In genomic region chr10:69647101-69647500, GRCh38 we compare ENCODE assay signal across 22 cellular contexts. TPM values are rescaled to one million over a fixed set of nuclear protein-coding genes. Genes with fewer than 3 reads are reported as not detected.
"Had no signal": no experiment of that assay in that cellular context is flagged by ENCODE, and none has a peak within 500 bp of the region (broad histone marks: within the 10 kb centered on the region; RNA-seq: fewer than 3 reads in every experiment).

No MANE protein-coding gene starts in this region.

- H3K36me3 ChIP-seq: breast epithelium, left lung, right atrium auricular region, suprapubic skin had no signal

- H3K4me3 ChIP-seq: breast epithelium, left lung, right atrium auricular region, skin epidermis, suprapubic skin had no signal

- H3K27ac ChIP-seq: breast epithelium, epithelial cell of prostate, foreskin keratinocyte, left lung, right atrium auricular region, skin epidermis, suprapubic skin had no signal

- H3K4me1 ChIP-seq: breast epithelium, foreskin keratinocyte, left lung, right atrium auricular region had no signal

- H3K4me3 Mint-ChIP-seq: activated CD4-positive, alpha-beta memory T cell treated with anti-CD3 and anti-CD28 coated beads, Interleukin-2, amount 10 ng/mL, durations not matched to agents 7 days and 5 days; activated CD8-positive, alpha-beta memory T cell treated with anti-CD3 and anti-CD28 coated beads, Interleukin-2, amount 10 ng/mL, durations not matched to agents 7 days and 5 days; activated naive CD4-positive, alpha-beta T cell treated with anti-CD3 and anti-CD28 coated beads for 36 hours; activated T-helper 17 cell treated with anti-CD3 and anti-CD28 coated beads, Interleukin-2, amount 50 U/mL, for 72 hours; stimulated activated naive CD8-positive, alpha-beta T cell treated with anti-CD3 and anti-CD28 coated beads, Interleukin-15, amount 100 ng/mL, for 72 hours had no signal

- H3K9me3 Mint-ChIP-seq: activated CD4-positive, alpha-beta memory T cell treated with anti-CD3 and anti-CD28 coated beads, Interleukin-2, amount 10 ng/mL, durations not matched to agents 7 days and 5 days; activated naive CD4-positive, alpha-beta T cell treated with anti-CD3 and anti-CD28 coated beads for 36 hours; activated T-helper 17 cell treated with anti-CD3 and anti-CD28 coated beads, Interleukin-2, amount 50 U/mL, for 72 hours; stimulated activated naive CD8-positive, alpha-beta T cell treated with anti-CD3 and anti-CD28 coated beads, Interleukin-15, amount 100 ng/mL, for 72 hours had no signal

- H3K27me3 ChIP-seq: breast epithelium, right atrium auricular region had no signal

- H3K36me3 Mint-ChIP-seq: activated CD8-positive, alpha-beta memory T cell treated with anti-CD3 and anti-CD28 coated beads, Interleukin-2, amount 10 ng/mL, durations not matched to agents 7 days and 5 days had no signal

- H3K9me3 ChIP-seq: breast epithelium, left lung, right atrium auricular region, suprapubic skin had no signal

- H3K27ac Mint-ChIP-seq: activated CD4-positive, alpha-beta memory T cell treated with anti-CD3 and anti-CD28 coated beads, Interleukin-2, amount 10 ng/mL, durations not matched to agents 7 days and 5 days; activated CD8-positive, alpha-beta memory T cell treated with anti-CD3 and anti-CD28 coated beads, Interleukin-2, amount 10 ng/mL, durations not matched to agents 7 days and 5 days; activated naive CD4-positive, alpha-beta T cell treated with anti-CD3 and anti-CD28 coated beads for 36 hours; activated T-helper 17 cell treated with anti-CD3 and anti-CD28 coated beads, Interleukin-2, amount 50 U/mL, for 72 hours; stimulated activated naive CD8-positive, alpha-beta T cell treated with anti-CD3 and anti-CD28 coated beads, Interleukin-15, amount 100 ng/mL, for 72 hours had no signal

- ATAC-seq: activated CD8-positive, alpha-beta memory T cell treated with anti-CD3 and anti-CD28 coated beads, Interleukin-2, amount 10 ng/mL, durations not matched to agents 7 days and 5 days; activated T-helper 17 cell treated with anti-CD3 and anti-CD28 coated beads, Interleukin-2, amount 50 U/mL, for 72 hours; foreskin keratinocyte; left lung; stimulated activated naive CD8-positive, alpha-beta T cell treated with anti-CD3 and anti-CD28 coated beads, Interleukin-15, amount 100 ng/mL, for 72 hours had no signal

- H3K27me3 Mint-ChIP-seq: activated CD4-positive, alpha-beta memory T cell treated with anti-CD3 and anti-CD28 coated beads, Interleukin-2, amount 10 ng/mL, durations not matched to agents 7 days and 5 days; activated CD8-positive, alpha-beta memory T cell treated with anti-CD3 and anti-CD28 coated beads, Interleukin-2, amount 10 ng/mL, durations not matched to agents 7 days and 5 days; stimulated activated naive CD8-positive, alpha-beta T cell treated with anti-CD3 and anti-CD28 coated beads, Interleukin-15, amount 100 ng/mL, for 72 hours had no signal

- DNase-seq: activated CD4-positive, alpha-beta memory T cell treated with anti-CD3 and anti-CD28 coated beads, Interleukin-2, amount 10 ng/mL, durations not matched to agents 7 days and 5 days; activated CD4-positive, alpha-beta T cell treated with anti-CD3 and anti-CD28 coated beads for 48 hours; activated CD4-positive, CD25-positive, alpha-beta regulatory T cell; activated CD8-positive, alpha-beta memory T cell treated with anti-CD3 and anti-CD28 coated beads, Interleukin-2, amount 10 ng/mL, durations not matched to agents 7 days and 5 days; activated naive CD4-positive, alpha-beta T cell treated with anti-CD3 and anti-CD28 coated beads for 36 hours; activated T-cell treated with anti-CD3 and anti-CD28 coated beads, Interleukin-2, amount 50 U/mL, for 1 hour; dermis blood vessel endothelial cell; effector memory CD4-positive, alpha-beta T cell; foreskin keratinocyte; stimulated activated CD4-positive, alpha-beta T cell treated with anti-CD3 and anti-CD28 coated beads, Interleukin-15, amount 100 ng/mL, for 24 hours; stimulated activated CD4-positive, alpha-beta T cell treated with anti-CD3 and anti-CD28 coated beads, Interleukin-2, amount 100 ng/mL, for 48 hours; stimulated activated naive CD8-positive, alpha-beta T cell treated with anti-CD3 and anti-CD28 coated beads, Interleukin-15, amount 100 ng/mL, for 72 hours; T1000; trophoblast cell had no signal

RNA-seq across cellular contexts. Expression of gene FAM241B, which starts 17.1 kb away (rescaled TPM):
- total RNA-seq: dermis blood vessel endothelial cell, mononuclear cell had no signal
